Comparison of ENCODE assay signal across 15 cellular contexts in genomic region chr6:157438611-157439109, GRCh38. TPM values are rescaled to one million over a fixed set of nuclear protein-coding genes. Genes with fewer than 3 reads are reported as not detected.
DNase-seq lines count a peak whose midpoint lies in the region; ATAC-seq and TF ChIP-seq lines count a peak whose summit lies in the region.
"Had no signal": no experiment of that assay in that cellular context is flagged by ENCODE, and none has a peak within 500 bp of the region (broad histone marks: within the 10 kb centered on the region; RNA-seq: fewer than 3 reads in every experiment).

No MANE protein-coding gene starts in this region.

- no peak for TF ChIP-seq POLR2A in sigmoid colon (IDR thresholded peaks at IDR 0.05)

- H3K36me3 ChIP-seq in brain microvascular endothelial cell (replicated peaks): no peaks in the 10 kb centered on the region
- no peaks in the 10 kb centered on the region for H3K36me3 ChIP-seq in left ventricle myocardium inferior
- no peaks in the 10 kb centered on the region for H3K36me3 ChIP-seq in sigmoid colon
- H3K36me3 ChIP-seq: ovary had no signal

- intact Hi-C loops in CD14-positive monocyte (cut with micrococcal nuclease): no loop called here
- intact Hi-C loops in left ventricle myocardium inferior (cut with micrococcal nuclease): no loop called here
- intact Hi-C loops in sigmoid colon (cut with DNase I): no loop called here

- no peak for ATAC-seq in HG03095 (IDR thresholded peaks at IDR 0.05; ENCODE audit: unreplicated experiment)
- no peak for ATAC-seq in stimulated activated effector memory CD8-positive, alpha-beta T cell treated with anti-CD3 and anti-CD28 coated beads, Interleukin-12 subunit alpha, Interleukin-12 subunit beta, amount 100 ng/mL, for 72 hours
- ATAC-seq: foreskin keratinocyte, Panc1 had no signal

- TF ChIP-seq CTCF in CD14-positive monocyte (IDR thresholded peaks at IDR 0.05) (no peak), brain microvascular endothelial cell (IDR thresholded peaks at IDR 0.05; ENCODE audit: low read depth, low read length, missing control alignments) (no peak), left ventricle myocardium inferior (IDR thresholded peaks at IDR 0.05; ENCODE audit: borderline replicate concordance) (no peak), sigmoid colon (IDR thresholded peaks at IDR 0.05) (no peak)

- TF ChIP-seq EP300 in sigmoid colon (IDR thresholded peaks at IDR 0.05): no peak

- H3K4me3 Mint-ChIP-seq in CD14-positive monocyte: peak overlapping the region in 1 of 2 donors; percentile 61
- H3K4me3 Mint-ChIP-seq in stimulated activated effector memory CD8-positive, alpha-beta T cell treated with anti-CD3 and anti-CD28 coated beads, Interleukin-12 subunit alpha, Interleukin-12 subunit beta, amount 100 ng/mL, for 72 hours: no peak overlapping the region
- H3K4me3 Mint-ChIP-seq: immature natural killer cell had no signal

- peaks cover 49% of the 10 kb centered on the region for H3K4me1 Mint-ChIP-seq in CD14-positive monocyte
- peaks cover 17% of the 10 kb centered on the region for H3K4me1 Mint-ChIP-seq in stimulated activated effector memory CD8-positive, alpha-beta T cell treated with anti-CD3 and anti-CD28 coated beads, Interleukin-12 subunit alpha, Interleukin-12 subunit beta, amount 100 ng/mL, for 72 hours

- DNase-seq in CD14-positive monocyte (ENCODE audit: low spot score): no peak
- DNase-seq in brain microvascular endothelial cell: no peak
- no peak for DNase-seq in left ventricle myocardium inferior
- no peak for DNase-seq in sigmoid colon
- no peak for DNase-seq in HPDE6-E6E7 (ENCODE audit: extremely low spot score)
- no peak for DNase-seq in stimulated activated effector memory CD8-positive, alpha-beta T cell treated with anti-CD3 and anti-CD28 coated beads, Interleukin-12 subunit alpha, Interleukin-12 subunit beta, amount 100 ng/mL, for 72 hours (ENCODE audit: low spot score in 2 of 2)
- DNase-seq in caudate nucleus (lab: John Stamatoyannopoulos, UW): no peak
- DNase-seq: foreskin keratinocyte, immature natural killer cell, NCI-H2029, ovary had no signal

- H3K27ac ChIP-seq in brain microvascular endothelial cell (peak overlapping the region; percentile 8), left ventricle myocardium inferior (replicated peaks) (peak overlapping the region; percentile 72), sigmoid colon (peak overlapping the region in 3 of 4 donors; percentile 15 to 45 (median 36)), caudate nucleus (ENCODE audit: low read depth, low read length) (no peak overlapping the region)
- H3K27ac ChIP-seq: foreskin keratinocyte, ovary, VCaP had no signal

- peaks cover 5 to 13% (median 9%) of the 10 kb centered on the region in 7 donors for H3K9me3 Mint-ChIP-seq in CD14-positive monocyte
- peaks cover 9% of the 10 kb centered on the region for H3K9me3 Mint-ChIP-seq in stimulated activated effector memory CD8-positive, alpha-beta T cell treated with anti-CD3 and anti-CD28 coated beads, Interleukin-12 subunit alpha, Interleukin-12 subunit beta, amount 100 ng/mL, for 72 hours
- H3K9me3 Mint-ChIP-seq: immature natural killer cell had no signal

- H3K27ac Mint-ChIP-seq in CD14-positive monocyte: peak overlapping the region; percentile 9 to 87 (median 61)
- no peak overlapping the region for H3K27ac Mint-ChIP-seq in stimulated activated effector memory CD8-positive, alpha-beta T cell treated with anti-CD3 and anti-CD28 coated beads, Interleukin-12 subunit alpha, Interleukin-12 subunit beta, amount 100 ng/mL, for 72 hours
- H3K27ac Mint-ChIP-seq: activated T-helper 2 cell treated with anti-CD3 and anti-CD28 coated beads, Interferon-gamma antibody, Interleukin-2, Interleukin-4, amounts not matched to agents 10 μg/mL and 5 μg/mL and 100 μg/mL, durations not matched to agents 14 hours and 24 hours and 36 hours; immature natural killer cell had no signal

- H3K4me3 ChIP-seq in brain microvascular endothelial cell (ENCODE audit: low read depth, low read length) (no peak overlapping the region), left ventricle myocardium inferior (peak overlapping the region; percentile 0), sigmoid colon (no peak overlapping the region)
- H3K4me3 ChIP-seq: ovary had no signal

- in situ Hi-C loops in brain microvascular endothelial cell (cut with HindIII; ENCODE audit: low pct_ligation_motif_present, low sequenced_read_pairs): no loop called here

- H3K9me3 ChIP-seq in left ventricle myocardium inferior (replicated peaks): no peaks in the 10 kb centered on the region
- H3K9me3 ChIP-seq in sigmoid colon: no peaks in the 10 kb centered on the region
- H3K9me3 ChIP-seq: ovary had no signal

- H3K27me3 Mint-ChIP-seq in CD14-positive monocyte (ENCODE audit: low read depth in 3 of 3): peaks cover 0 to 3% (median 3%) of the 10 kb centered on the region in 3 donors

- H3K27me3 ChIP-seq in brain microvascular endothelial cell (replicated peaks): no peaks in the 10 kb centered on the region
- no peaks in the 10 kb centered on the region for H3K27me3 ChIP-seq in left ventricle myocardium inferior (ENCODE audit: low read depth)
- no peaks in the 10 kb centered on the region for H3K27me3 ChIP-seq in sigmoid colon
- H3K27me3 ChIP-seq: foreskin keratinocyte, ovary had no signal

- peaks cover 64% of the 10 kb centered on the region for H3K4me1 ChIP-seq in left ventricle myocardium inferior
- H3K4me1 ChIP-seq in sigmoid colon: peaks cover 0 to 22% (median 19%) of the 10 kb centered on the region in 4 donors

- no peaks in the 10 kb centered on the region for H3K36me3 Mint-ChIP-seq in CD14-positive monocyte
- peaks cover 7% of the 10 kb centered on the region for H3K36me3 Mint-ChIP-seq in stimulated activated effector memory CD8-positive, alpha-beta T cell treated with anti-CD3 and anti-CD28 coated beads, Interleukin-12 subunit alpha, Interleukin-12 subunit beta, amount 100 ng/mL, for 72 hours

- 76 to 85% methylated on average over 6 of the region's 6 CpGs for WGBS in sigmoid colon, 2 donors

RNA-seq across cellular contexts. Expression of gene ZDHHC14, which starts 57.7 kb away (rescaled TPM):
- polyA plus RNA-seq in CD14-positive monocyte: under 1 TPM; 0.30 to 0.93 TPM
- 10.0 TPM for total RNA-seq in left ventricle myocardium inferior
- 10 to 100 TPM in 2 of 4 donors, 1 to 10 TPM in 2; 7.5 to 12.6 (median 10.7) TPM for total RNA-seq in sigmoid colon
- 1 to 10 TPM; 2.4 to 9.6 (median 2.8) TPM for polyA plus RNA-seq in sigmoid colon
